ENCODE assay signal across 1 cellular context in the genomic region with DNA sequence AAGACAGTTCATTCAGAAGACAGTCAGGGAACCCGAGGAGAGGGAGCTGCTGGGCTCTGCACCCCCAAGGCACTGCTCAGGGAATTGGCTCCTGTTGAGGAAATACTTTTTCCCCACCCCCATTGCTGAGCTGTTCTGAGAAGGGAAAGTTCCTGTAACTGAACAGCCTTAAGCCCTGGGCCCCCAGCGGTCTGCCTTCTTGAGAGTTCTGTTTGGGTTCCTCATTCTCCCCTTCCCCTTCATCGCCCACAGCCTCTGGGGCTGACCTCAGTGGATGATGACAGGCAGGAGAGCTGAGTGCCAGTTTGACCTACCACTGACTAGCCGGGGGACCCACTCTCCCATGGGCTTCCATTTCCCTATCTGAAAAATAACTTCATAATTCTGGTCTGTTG.
TF ChIP-seq lines count a peak whose summit lies in the region.

No MANE protein-coding gene starts in this region.

TF ChIP-seq in GM12878, 131 proteins besides CTCF, POLR2A, EP300 and RAD21 (continues in another document):
- TF ChIP-seq JUNB (IDR thresholded peaks at IDR 0.05) (peak; percentile 56), RUNX3 (IDR thresholded peaks at IDR 0.05; ENCODE audit: low read length) (peak; percentile 65), SMAD1 (IDR thresholded peaks at IDR 0.05; ENCODE audit: low read depth, partially characterized antibody) (no peak), ETV6 (conservative IDR thresholded peaks at IDR 0.05 in 1 of 2, IDR thresholded peaks at IDR 0.05 in 1 of 2; ENCODE audit: borderline replicate concordance in 1 of 2, low read depth in 1 of 2) (peak in 1 of 2 experiments; percentile 74; a peak in 2 of 4 replicates), PAX5 (IDR thresholded peaks at IDR 0.05; ENCODE audit: borderline replicate concordance, low read depth, low read length) (peak; percentile 54; the same call in 1 of the 2 replicates), LARP7 (IDR thresholded peaks at IDR 0.05) (no peak), EGR1 (IDR thresholded peaks at IDR 0.05; ENCODE audit: borderline replicate concordance in 1 of 2, low read depth in 2 of 2, low read length in 2 of 2) (peak in 1 of 2 experiments; percentile 45; a peak in 1 of 3 replicates), HDAC2 (IDR thresholded peaks at IDR 0.05) (no peak), MYC (IDR thresholded peaks at IDR 0.05; ENCODE audit: insufficient read depth, insufficient read length, insufficient replicate concordance, low read length, severe bottlenecking) (no peak), SUPT20H (IDR thresholded peaks at IDR 0.05; ENCODE audit: borderline replicate concordance, control insufficient read depth, low read depth, low read length) (no peak), CREM (IDR thresholded peaks at IDR 0.05; ENCODE audit: low read depth) (peak; percentile 15; the same call in 1 of the 2 replicates), MTA2 (IDR thresholded peaks at IDR 0.05; ENCODE audit: low read depth) (peak; percentile 52; the same call in 1 of the 2 replicates), PBX3 (IDR thresholded peaks at IDR 0.05; ENCODE audit: insufficient replicate concordance, low read depth, low read length) (peak; percentile 49), ZZZ3 (IDR thresholded peaks at IDR 0.05; ENCODE audit: control insufficient read depth, insufficient read length, low read depth) (no peak), RCOR1 (conservative IDR thresholded peaks at IDR 0.05; ENCODE audit: low read depth, low read length) (no peak), ATF2 (IDR thresholded peaks at IDR 0.05; ENCODE audit: low read length) (peak; percentile 63; the same call in 1 of the 2 replicates), ZNF687 (IDR thresholded peaks at IDR 0.05) (peak; percentile 35; the same call in 1 of the 2 replicates), IKZF2 (IDR thresholded peaks at IDR 0.05) (peak; percentile 69 to 82; a peak in 3 of 4 replicates), CUX1 (IDR thresholded peaks at IDR 0.05; ENCODE audit: insufficient replicate concordance, low read depth, low read length) (no peak), NFIC (IDR thresholded peaks at IDR 0.05; ENCODE audit: low read depth, low read length) (peak; percentile 68; the same call in 1 of the 2 replicates), FOXK2 (IDR thresholded peaks at IDR 0.05) (no peak), MTA3 (IDR thresholded peaks at IDR 0.05; ENCODE audit: borderline replicate concordance, low read length) (no peak), FOS (IDR thresholded peaks at IDR 0.05; ENCODE audit: borderline replicate concordance, extremely low read depth, insufficient read length) (no peak), NBN (IDR thresholded peaks at IDR 0.05) (peak; percentile 70), ATF7 (IDR thresholded peaks at IDR 0.05; ENCODE audit: low read depth) (peak; percentile 46), SKIL (IDR thresholded peaks at IDR 0.05; ENCODE audit: low read depth, poor library complexity, severe bottlenecking) (peak; percentile 44), TCF12 (IDR thresholded peaks at IDR 0.05; ENCODE audit: low read depth, low read length) (peak; percentile 21; the same call in 1 of the 2 replicates), NR2F1 (conservative IDR thresholded peaks at IDR 0.05) (0 out of 2 replicates have a peak, but pooled peaks have one; percentile 20), RELB (IDR thresholded peaks at IDR 0.05; ENCODE audit: low read depth) (peak; percentile 35; the same call in 1 of the 2 replicates)
- TF ChIP-seq, protein P1, sequence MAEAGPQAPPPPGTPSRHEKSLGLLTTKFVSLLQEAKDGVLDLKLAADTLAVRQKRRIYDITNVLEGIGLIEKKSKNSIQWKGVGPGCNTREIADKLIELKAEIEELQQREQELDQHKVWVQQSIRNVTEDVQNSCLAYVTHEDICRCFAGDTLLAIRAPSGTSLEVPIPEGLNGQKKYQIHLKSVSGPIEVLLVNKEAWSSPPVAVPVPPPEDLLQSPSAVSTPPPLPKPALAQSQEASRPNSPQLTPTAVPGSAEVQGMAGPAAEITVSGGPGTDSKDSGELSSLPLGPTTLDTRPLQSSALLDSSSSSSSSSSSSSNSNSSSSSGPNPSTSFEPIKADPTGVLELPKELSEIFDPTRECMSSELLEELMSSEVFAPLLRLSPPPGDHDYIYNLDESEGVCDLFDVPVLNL (IDR thresholded peaks at IDR 0.05; ENCODE audit: low read depth, low read length), result no peak
- TF ChIP-seq, protein P2, sequence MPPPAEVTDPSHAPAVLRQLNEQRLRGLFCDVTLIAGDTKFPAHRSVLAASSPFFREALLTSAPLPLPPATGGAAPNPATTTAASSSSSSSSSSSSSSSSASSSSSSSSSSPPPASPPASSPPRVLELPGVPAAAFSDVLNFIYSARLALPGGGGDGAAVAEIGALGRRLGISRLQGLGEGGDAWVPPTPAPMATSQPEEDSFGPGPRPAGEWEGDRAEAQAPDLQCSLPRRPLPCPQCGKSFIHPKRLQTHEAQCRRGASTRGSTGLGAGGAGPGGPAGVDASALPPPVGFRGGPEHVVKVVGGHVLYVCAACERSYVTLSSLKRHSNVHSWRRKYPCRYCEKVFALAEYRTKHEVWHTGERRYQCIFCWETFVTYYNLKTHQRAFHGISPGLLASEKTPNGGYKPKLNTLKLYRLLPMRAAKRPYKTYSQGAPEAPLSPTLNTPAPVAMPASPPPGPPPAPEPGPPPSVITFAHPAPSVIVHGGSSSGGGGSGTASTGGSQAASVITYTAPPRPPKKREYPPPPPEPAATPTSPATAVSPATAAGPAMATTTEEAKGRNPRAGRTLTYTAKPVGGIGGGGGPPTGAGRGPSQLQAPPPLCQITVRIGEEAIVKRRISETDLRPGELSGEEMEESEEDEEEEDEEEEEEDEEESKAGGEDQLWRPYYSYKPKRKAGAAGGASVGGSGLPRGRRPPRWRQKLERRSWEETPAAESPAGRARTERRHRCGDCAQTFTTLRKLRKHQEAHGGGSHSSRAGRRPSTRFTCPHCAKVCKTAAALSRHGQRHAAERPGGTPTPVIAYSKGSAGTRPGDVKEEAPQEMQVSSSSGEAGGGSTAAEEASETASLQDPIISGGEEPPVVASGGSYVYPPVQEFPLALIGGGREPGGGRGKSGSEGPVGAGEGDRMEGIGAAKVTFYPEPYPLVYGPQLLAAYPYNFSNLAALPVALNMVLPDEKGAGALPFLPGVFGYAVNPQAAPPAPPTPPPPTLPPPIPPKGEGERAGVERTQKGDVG (CRISPR knock-in tag; IDR thresholded peaks at IDR 0.05), result no peak
